In the genomic region with DNA sequence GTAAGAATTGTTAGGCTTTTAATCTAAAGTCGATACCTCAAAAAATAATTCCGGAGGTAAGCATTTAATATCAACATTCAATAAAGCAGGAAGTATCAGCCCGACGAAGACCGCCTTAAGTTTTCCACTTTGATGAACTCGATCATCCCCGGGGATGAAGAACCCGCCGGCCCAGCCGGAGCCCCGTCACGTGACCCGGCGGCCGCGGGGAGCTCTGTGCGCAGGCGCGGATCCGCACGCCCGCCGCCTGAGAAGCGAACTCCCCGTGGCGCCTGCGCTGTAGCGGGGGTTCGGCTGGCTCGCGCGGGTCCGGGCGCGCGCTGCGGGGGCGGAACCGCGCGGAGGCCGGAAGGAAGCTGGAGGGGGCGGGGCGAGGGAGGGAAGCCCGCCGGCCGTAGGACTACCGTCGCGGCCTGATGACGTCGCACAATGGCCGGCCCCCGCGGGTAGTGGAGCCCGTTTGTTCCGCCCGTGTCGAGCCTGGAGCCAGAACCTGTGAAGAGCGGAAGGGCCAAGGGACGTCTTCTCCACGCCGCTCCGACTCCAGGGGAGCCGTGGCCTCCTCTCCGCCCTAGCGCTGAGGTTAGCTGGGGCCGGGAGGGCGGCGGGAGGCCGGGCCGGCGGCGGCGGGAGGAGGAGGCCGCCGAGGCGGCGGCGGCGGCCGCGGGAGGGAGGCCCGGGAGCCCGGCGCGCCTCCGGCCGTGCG, we compare ENCODE assay signal across 8 cellular contexts. TPM values are rescaled to one million over a fixed set of nuclear protein-coding genes. Genes with fewer than 3 reads are reported as not detected.
A peak's percentile ranks its signal among the peaks of the same experiment; 100 is the strongest.
DNase-seq lines count a peak whose midpoint lies in the region; ATAC-seq, FAIRE-seq and TF ChIP-seq lines count a peak whose summit lies in the region.

A gene (plus strand): TSS at position 419 of the 706 bp plus-strand sequence. CDS start 6,721 bp downstream, outside the sequence.

- H3K4me3 ChIP-seq in Caco-2 (ENCODE audit: low read depth, low read length), result peak within 1 kb of the TSS; percentile 96
- peak within 1 kb of the TSS; percentile 99 for H3K4me3 ChIP-seq in OCI-LY3 (ENCODE audit: low read length)
- peak within 1 kb of the TSS; percentile 71 to 89 (median 73) for H3K4me3 ChIP-seq in endothelial cell of umbilical vein (replicated peaks in 1 of 3; ENCODE audit: insufficient read depth in 1 of 3, low read depth in 1 of 3, low read length in 3 of 3)

- peak within 1 kb of the TSS; percentile 91 for H3K27ac Mint-ChIP-seq in Caco-2 (ENCODE audit: unreplicated experiment)

- H3K9ac ChIP-seq in OCI-LY3 (ENCODE audit: low read length) (peak within 1 kb of the TSS; percentile 73), endothelial cell of umbilical vein (replicated peaks; ENCODE audit: extremely low read depth, insufficient read depth, low read length) (peak within 1 kb of the TSS; percentile 80)

- H3K27me3 ChIP-seq in Caco-2 (replicated peaks; ENCODE audit: control insufficient read depth, insufficient read depth, low read length), result no peaks in the 10 kb centered on the region
- no peaks in the 10 kb centered on the region for H3K27me3 ChIP-seq in OCI-LY3 (ENCODE audit: low read depth, low read length)
- H3K27me3 ChIP-seq in endothelial cell of umbilical vein (ENCODE audit: control insufficient read depth in 2 of 2, insufficient read depth in 2 of 2, low read length in 2 of 2), result no peaks in the 10 kb centered on the region

- peak within 1 kb of the TSS; percentile 29; the same call in 1 of the 2 replicates for H3K27ac ChIP-seq in OCI-LY3 (ENCODE audit: low read length)
- H3K27ac ChIP-seq in endothelial cell of umbilical vein (ENCODE audit: insufficient read depth, low read depth, low read length), result peak within 1 kb of the TSS; percentile 44

- H3K9me3 ChIP-seq in Caco-2, result no peaks in the 10 kb centered on the region
- no peaks in the 10 kb centered on the region for H3K9me3 ChIP-seq in OCI-LY3 (ENCODE audit: insufficient read depth, low read length)
- no peaks in the 10 kb centered on the region for H3K9me3 ChIP-seq in endothelial cell of umbilical vein (replicated peaks; ENCODE audit: control insufficient read depth, insufficient read depth, low read length)

- DNase-seq in Caco-2 (peak; percentile 95 to 98), HuH-7.5 (ENCODE audit: low spot score) (peak; percentile 100), endothelial cell of umbilical vein (ENCODE audit: low read depth, low spot score) (peak; percentile 97), midbrain (lab: John Stamatoyannopoulos, UW) (peak; percentile 96)
- DNase-seq in activated CD8-positive, alpha-beta memory T cell treated with anti-CD3 and anti-CD28 coated beads, Interleukin-2, amount 50 U/mL, for 48 hours, result peak; percentile 100
- peak; percentile 97 to 98 for DNase-seq in stimulated activated CD8-positive, alpha-beta memory T cell treated with anti-CD3 and anti-CD28 coated beads, Interleukin-15, amount 100 ng/mL, for 48 hours (ENCODE audit: low read depth in 2 of 2)

- BruUV-seq in Caco-2 (replicated peaks; lab: Mats Ljungman, UMichigan), result no TSS peak
- no TSS peak for BruUV-seq in endothelial cell of umbilical vein (replicated peaks; lab: Mats Ljungman, UMichigan)

- H4K20me1 ChIP-seq in OCI-LY3 (ENCODE audit: insufficient read depth, low read length) (peaks cover 12% of the 10 kb centered on the region), endothelial cell of umbilical vein (replicated peaks; ENCODE audit: control insufficient read depth, extremely low read depth, insufficient read depth, low read length) (no peaks in the 10 kb centered on the region)

- peaks cover 52% of the 10 kb centered on the region for H3K36me3 Mint-ChIP-seq in Caco-2 (ENCODE audit: insufficient read depth, unreplicated experiment)

- TF ChIP-seq CTCF in Caco-2 (IDR thresholded peaks at IDR 0.05; ENCODE audit: insufficient read depth in 1 of 2, low read depth in 1 of 2, low read length in 1 of 2, severe bottlenecking in 1 of 2, unreplicated experiment in 1 of 2), result no peak
- TF ChIP-seq CTCF in OCI-LY3 (IDR thresholded peaks at IDR 0.05; ENCODE audit: low read depth, low read length), result no peak
- TF ChIP-seq CTCF in endothelial cell of umbilical vein (IDR thresholded peaks at IDR 0.05; ENCODE audit: extremely low read depth in 1 of 2, insufficient read depth in 1 of 2, low read depth in 1 of 2, low read length in 2 of 2), result no peak

- H3K79me2 ChIP-seq in OCI-LY3 (ENCODE audit: low read length) (peaks cover 57% of the 10 kb centered on the region), endothelial cell of umbilical vein (ENCODE audit: control insufficient read depth, insufficient read depth, low read length) (peaks cover 38% of the 10 kb centered on the region)

- peak; percentile 91 for FAIRE-seq in endothelial cell of umbilical vein (lab: Jason Lieb, UNC)

- H3K4me1 Mint-ChIP-seq in Caco-2 (ENCODE audit: low read depth, unreplicated experiment), result no peaks in the 10 kb centered on the region

- no peaks in the 10 kb centered on the region for H3K27me3 Mint-ChIP-seq in Caco-2 (ENCODE audit: insufficient read depth, unreplicated experiment)

- H3K4me2 ChIP-seq in OCI-LY3 (ENCODE audit: low read length), result peak within 1 kb of the TSS; percentile 95
- H3K4me2 ChIP-seq in endothelial cell of umbilical vein (ENCODE audit: insufficient read depth, low read length), result peak within 1 kb of the TSS; percentile 68

- TF ChIP-seq POLR2A in endothelial cell of umbilical vein (IDR thresholded peaks at IDR 0.05; ENCODE audit: low read depth, low read length), result peak; percentile 86

- H3K4me1 ChIP-seq in Caco-2 (peaks cover 9% of the 10 kb centered on the region), OCI-LY3 (ENCODE audit: low read length) (peaks cover 16% of the 10 kb centered on the region), endothelial cell of umbilical vein (ENCODE audit: control insufficient read depth, extremely low read depth, insufficient read depth, low read length) (peaks cover 14% of the 10 kb centered on the region)

- H3K4me3 Mint-ChIP-seq in Caco-2 (ENCODE audit: unreplicated experiment), result peak within 1 kb of the TSS; percentile 80

- dilution Hi-C loops in endothelial cell of umbilical vein (cut with MboI; ENCODE audit: extremely low pct_ligation_motif_present, low sequenced_read_pairs), result no loop called here

- H3K9me1 ChIP-seq in endothelial cell of umbilical vein (replicated peaks; ENCODE audit: control insufficient read depth, extremely low read depth, insufficient read depth, low read length), result no peaks in the 10 kb centered on the region

- CTCF ChIA-PET in Caco-2 (lab: Charles Lee) (interaction anchor here (0.6 to 1.7 kb wide), 19 partner anchors 9 to 946 kb away, joined by 3 to 16 read pairs (median 4); a partner anchor contains a TSS), endothelial cell of umbilical vein (lab: Charles Lee) (interaction anchor here (0.8 to 1.5 kb wide), 9 partner anchors 9 to 647 kb away, joined by 3 to 13 read pairs (median 4); a partner anchor contains a TSS)

- POLR2A ChIA-PET in Caco-2 (lab: Charles Lee) (interaction anchor here (0.6 to 1.8 kb wide), 16 partner anchors 15 to 677 kb away, joined by 3 to 17 read pairs (median 4); a partner anchor contains a TSS), endothelial cell of umbilical vein (lab: Charles Lee) (interaction anchor here (0.9 kb wide), 1 partner anchor 9 kb away, joined by 4 read pairs; no protein-coding TSS in a partner anchor)

- ATAC-seq in GM21515 (IDR thresholded peaks at IDR 0.05; ENCODE audit: unreplicated experiment), result peak; percentile 60

- intact Hi-C loops in Caco-2 (cut with micrococcal nuclease; ENCODE audit: unreplicated experiment) (no loop called here), endothelial cell of umbilical vein (cut with micrococcal nuclease) (loop anchor here (5.0 to 10.0 kb wide), 2 partner anchors 118 to 615 kb away; a partner anchor contains a TSS)

- no peaks in the 10 kb centered on the region for H3K9me3 Mint-ChIP-seq in Caco-2 (ENCODE audit: unreplicated experiment)

- peak within 1 kb of the TSS; percentile 27; the same call in 1 of the 2 replicates for H2AFZ ChIP-seq in OCI-LY3 (ENCODE audit: low read depth, low read length)
- peak within 1 kb of the TSS; percentile 86 for H2AFZ ChIP-seq in endothelial cell of umbilical vein (ENCODE audit: low read depth, low read length)

- H3K36me3 ChIP-seq in Caco-2 (ENCODE audit: control insufficient read depth, insufficient read depth, low read length) (peaks cover 2% of the 10 kb centered on the region; the same call in 1 of the 2 replicates), OCI-LY3 (replicated peaks; ENCODE audit: low read depth, low read length) (peaks cover 8% of the 10 kb centered on the region), endothelial cell of umbilical vein (ENCODE audit: control insufficient read depth in 2 of 2, extremely low read depth in 1 of 2, insufficient read depth in 2 of 2, low read length in 2 of 2) (peaks cover 3 to 4% of the 10 kb centered on the region in 2 experiments)

TF ChIP-seq in endothelial cell of umbilical vein, 7 proteins besides CTCF, POLR2A, EP300 and RAD21:
- TF ChIP-seq POLR2AphosphoS5 (IDR thresholded peaks at IDR 0.05; ENCODE audit: insufficient read depth, low read depth, low read length), result peak; percentile 85
- TF ChIP-seq, protein P1, sequence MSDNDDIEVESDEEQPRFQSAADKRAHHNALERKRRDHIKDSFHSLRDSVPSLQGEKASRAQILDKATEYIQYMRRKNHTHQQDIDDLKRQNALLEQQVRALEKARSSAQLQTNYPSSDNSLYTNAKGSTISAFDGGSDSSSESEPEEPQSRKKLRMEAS (IDR thresholded peaks at IDR 0.05; ENCODE audit: insufficient read depth, insufficient read length), result peak; percentile 69
- no peak for TF ChIP-seq GATA2 (IDR thresholded peaks at IDR 0.05; ENCODE audit: insufficient read depth, insufficient read length, low read depth, low read length)

RNA-seq across cellular contexts. Expression of the gene that starts here (rescaled TPM):
- total RNA-seq in Caco-2 (2022) (82.0 and 91.9 TPM in 2 replicates), endothelial cell of umbilical vein (52.8 and 59.6 TPM in 2 replicates)
- polyA plus RNA-seq in endothelial cell of umbilical vein, result 12.1 and 12.7 TPM in 2 replicates
- 14.5 and 16.9 TPM in 2 replicates for polyA plus RNA-seq in endothelial cell of umbilical vein (2011; cell fraction: cytosol; rRNA removed)
- polyA plus RNA-seq in endothelial cell of umbilical vein (2011; cell fraction: nucleus; rRNA removed), result 56.0 and 60.2 TPM in 2 replicates
- polyA plus RNA-seq in endothelial cell of umbilical vein (2012), result 27.9 and 28.1 TPM in 2 replicates
- polyA minus RNA-seq in endothelial cell of umbilical vein, result 9.2 and 9.8 TPM in 2 replicates
- polyA minus RNA-seq in endothelial cell of umbilical vein (2011; cell fraction: cytosol; rRNA and poly(A)+ RNA removed), result 21.1 TPM
- 13.8 and 15.4 TPM in 2 replicates for polyA minus RNA-seq in endothelial cell of umbilical vein (2011; cell fraction: nucleus; rRNA and poly(A)+ RNA removed)

Comparison
In these comparisons a context has a peak if more than half of its experiments do, and no peak if none do; other contexts are left out.
1. Peak in every context shown above with its lines: DNase-seq, ATAC-seq, H3K4me3 ChIP-seq and H3K27ac ChIP-seq.